8 cellular contexts compared by ENCODE assay signal in the genomic region with DNA sequence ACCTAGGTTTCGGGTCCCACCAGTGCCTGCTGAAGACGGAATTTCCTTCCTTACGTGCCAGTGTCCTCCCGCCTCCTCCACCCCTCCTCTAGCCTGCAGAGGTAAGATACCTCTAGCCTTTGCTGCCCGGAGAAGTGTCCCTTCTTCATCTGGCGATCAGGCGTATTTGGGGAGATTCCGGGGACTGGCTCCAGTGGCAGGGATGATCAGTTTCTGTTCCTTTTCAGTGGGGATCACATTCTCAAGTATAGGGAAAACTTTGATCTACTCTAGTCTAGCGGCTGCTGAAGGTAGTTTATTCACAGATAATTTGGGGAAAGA. TPM values are rescaled to one million over a fixed set of nuclear protein-coding genes. Genes with fewer than 3 reads are reported as not detected.
DNase-seq lines count a peak whose midpoint lies in the region; ATAC-seq and TF ChIP-seq lines count a peak whose summit lies in the region.

No MANE protein-coding gene starts in this region.

- POLR2A ChIA-PET in OCI-LY7 (lab: Charles Lee): interaction anchor here (1.0 to 1.4 kb wide), 5 partner anchors 10 to 72 kb away, joined by 3 to 11 read pairs (median 4); no protein-coding TSS in a partner anchor
- POLR2A ChIA-PET in naive thymus-derived CD4-positive, alpha-beta T cell (lab: Charles Lee): interaction anchor here (1.0 to 5.8 kb wide), 7 partner anchors 8 to 199 kb away, joined by 3 to 82 read pairs (median 5); partner anchors contain the start of genes QSOX1 and TOR1AIP1

- H3K36me3 Mint-ChIP-seq in naive thymus-derived CD4-positive, alpha-beta T cell: peaks cover 0 to 18% (median 2%) of the 10 kb centered on the region in 5 donors

- H3K4me3 ChIP-seq in AG09309 (ENCODE audit: control insufficient read depth, low read depth, low read length) (peak overlapping the region; percentile 84), OCI-LY7 (ENCODE audit: low read depth, low read length, poor library complexity, severe bottlenecking) (peak overlapping the region; percentile 93), ectodermal cell (ENCODE audit: insufficient read depth, low read depth, low read length) (peak overlapping the region; percentile 98)
- peak overlapping the region; percentile 67 for H3K4me3 ChIP-seq in naive thymus-derived CD4-positive, alpha-beta T cell (ENCODE audit: low read length)

- H3K9me3 ChIP-seq in OCI-LY7 (ENCODE audit: low read length) (no peaks in the 10 kb centered on the region), ectodermal cell (ENCODE audit: control insufficient read depth, low read length) (no peaks in the 10 kb centered on the region)
- H3K9me3 ChIP-seq in naive thymus-derived CD4-positive, alpha-beta T cell (ENCODE audit: control insufficient read depth in 2 of 3, low read length in 3 of 3): no peaks in the 10 kb centered on the region

- no peak for DNase-seq in AG09309 (ENCODE audit: low read depth)
- DNase-seq in OCI-LY7 (ENCODE audit: low spot score): no peak
- no peak for DNase-seq in naive thymus-derived CD4-positive, alpha-beta T cell
- no peak for DNase-seq in NK-92 treated with Interleukin-12 subunit alpha and Interleukin-12 subunit beta, amount 100 ng/mL, for 24 hours (lab: John Stamatoyannopoulos, UW)
- DNase-seq in NCI-H2227 (lab: John Stamatoyannopoulos, UW; ENCODE audit: unreplicated experiment): no peak

- TF ChIP-seq CTCF in AG09309 (IDR thresholded peaks at IDR 0.05; ENCODE audit: control insufficient read depth, insufficient read depth, low read depth, low read length, missing control alignments) (no peak), OCI-LY7 (conservative IDR thresholded peaks at IDR 0.05; ENCODE audit: low read length) (0 out of 2 replicates have a peak, but pooled peaks have one; percentile 2)

- H3K27ac ChIP-seq in OCI-LY7 (ENCODE audit: low read depth, low read length, poor library complexity, severe bottlenecking): peak overlapping the region; percentile 88
- H3K27ac ChIP-seq in ectodermal cell (ENCODE audit: insufficient read depth, low read depth, low read length, poor library complexity, severe bottlenecking): peak overlapping the region; percentile 65
- H3K27ac ChIP-seq in naive thymus-derived CD4-positive, alpha-beta T cell (ENCODE audit: low read depth, low read length): peak overlapping the region; percentile 95

- H3K4me3 Mint-ChIP-seq in naive thymus-derived CD4-positive, alpha-beta T cell: peak overlapping the region; percentile 81 to 97 (median 92)

- H3K9me3 Mint-ChIP-seq in naive thymus-derived CD4-positive, alpha-beta T cell: peaks cover 0 to 2% (median 0%) of the 10 kb centered on the region in 11 donors

- H3K4me2 ChIP-seq in OCI-LY7 (ENCODE audit: low read length): peak overlapping the region; percentile 88

- H3K4me1 ChIP-seq in OCI-LY7 (ENCODE audit: insufficient read depth, low read length, poor library complexity, severe bottlenecking) (peaks cover 46% of the 10 kb centered on the region), ectodermal cell (ENCODE audit: control insufficient read depth, insufficient read depth, low read length) (no peaks in the 10 kb centered on the region)
- peaks cover 32 to 42% of the 10 kb centered on the region in 2 donors for H3K4me1 ChIP-seq in naive thymus-derived CD4-positive, alpha-beta T cell (ENCODE audit: control insufficient read depth in 2 of 2, insufficient read depth in 2 of 2, low read length in 2 of 2)

- H3K27me3 ChIP-seq in ectodermal cell (ENCODE audit: control insufficient read depth, insufficient read depth, low read length, poor library complexity, severe bottlenecking): no peaks in the 10 kb centered on the region
- no peaks in the 10 kb centered on the region for H3K27me3 ChIP-seq in naive thymus-derived CD4-positive, alpha-beta T cell (ENCODE audit: control insufficient read depth in 2 of 2, insufficient read depth in 2 of 2, low read length in 2 of 2)

- peaks cover 24% of the 10 kb centered on the region for H4K20me1 ChIP-seq in OCI-LY7 (ENCODE audit: insufficient read depth, low read length)

- BruUV-seq in OCI-LY7 (replicated peaks; lab: Mats Ljungman, UMichigan): no TSS peak

- ATAC-seq in GM21576 (IDR thresholded peaks at IDR 0.05; ENCODE audit: unreplicated experiment): peak; percentile 4
- no peak for ATAC-seq in naive thymus-derived CD4-positive, alpha-beta T cell
- no peak for ATAC-seq in GM18867 (IDR thresholded peaks at IDR 0.05; ENCODE audit: unreplicated experiment)

- peak overlapping the region; percentile 58 for H2AFZ ChIP-seq in OCI-LY7 (ENCODE audit: low read length)

- peaks cover 34 to 77% (median 67%) of the 10 kb centered on the region in 7 donors for H3K4me1 Mint-ChIP-seq in naive thymus-derived CD4-positive, alpha-beta T cell

- no peaks in the 10 kb centered on the region for H3K9me2 ChIP-seq in OCI-LY7 (ENCODE audit: insufficient read depth, low read length)

- CTCF ChIA-PET in OCI-LY7 (lab: Charles Lee; ENCODE audit: unreplicated experiment): no interaction called here
- CTCF ChIA-PET in naive thymus-derived CD4-positive, alpha-beta T cell (lab: Charles Lee): interaction anchor here (0.7 to 1.3 kb wide), 2 partner anchors 41 to 141 kb away, joined by 3 read pairs; no protein-coding TSS in a partner anchor

- no peaks in the 10 kb centered on the region for H3K27me3 Mint-ChIP-seq in naive thymus-derived CD4-positive, alpha-beta T cell

- intact Hi-C loops in OCI-LY7 (cut with micrococcal nuclease; ENCODE audit: unreplicated experiment): loop anchor here (10.0 kb wide), 2 partner anchors 200 to 920 kb away; partner anchors contain the start of gene QSOX1
- intact Hi-C loops in naive thymus-derived CD4-positive, alpha-beta T cell (cut with micrococcal nuclease): loop anchor here (2.0 to 10.0 kb wide), 4 partner anchors 37 to 1150 kb away; partner anchors contain the start of gene STX6 (in 1 of the 2)

- peaks cover 52% of the 10 kb centered on the region for H3K79me2 ChIP-seq in OCI-LY7 (ENCODE audit: insufficient read depth, low read depth, low read length)

- WGBS in ectodermal cell, 2 experiments: 0 to 1% methylated on average over 9 of the region's 9 CpGs

- H3K27ac Mint-ChIP-seq in naive thymus-derived CD4-positive, alpha-beta T cell: peak overlapping the region; percentile 88 to 97 (median 93)

- H3K36me3 ChIP-seq in OCI-LY7 (ENCODE audit: insufficient read depth, low read length): no peaks in the 10 kb centered on the region
- H3K36me3 ChIP-seq in ectodermal cell (ENCODE audit: control insufficient read depth, insufficient read depth, low read length): no peaks in the 10 kb centered on the region
- H3K36me3 ChIP-seq in naive thymus-derived CD4-positive, alpha-beta T cell (ENCODE audit: control insufficient read depth in 2 of 3, insufficient read depth in 3 of 3, low read length in 3 of 3): peaks cover 0 to 7% (median 0%) of the 10 kb centered on the region in 3 experiments

RNA-seq across cellular contexts. Expression of gene CEP350, which starts 0.7 kb away (rescaled TPM):
- total RNA-seq in OCI-LY7 (2014; rRNA removed; shearing (Covaris generic)): 48.6 and 51.9 TPM in 2 replicates
- 54.2 and 57.5 TPM in 2 replicates for total RNA-seq in OCI-LY7 (2022)
- 28.4 TPM for polyA plus RNA-seq in ectodermal cell (2013, experiment 1 of 4)
- 29.9 TPM for polyA plus RNA-seq in ectodermal cell (2013, experiment 2 of 4)
- 25.5 TPM for polyA plus RNA-seq in ectodermal cell (2013, experiment 3 of 4)
- polyA plus RNA-seq in ectodermal cell (2013, experiment 4 of 4): 25.2 TPM
- 10 to 100 TPM; 56.1 to 90.1 (median 64.4) TPM for total RNA-seq in naive thymus-derived CD4-positive, alpha-beta T cell
- 10 to 100 TPM; 39.1 to 50.2 TPM for polyA plus RNA-seq in naive thymus-derived CD4-positive, alpha-beta T cell
